Comparison of ENCODE assay signal across 16 cellular contexts in the genomic region with DNA sequence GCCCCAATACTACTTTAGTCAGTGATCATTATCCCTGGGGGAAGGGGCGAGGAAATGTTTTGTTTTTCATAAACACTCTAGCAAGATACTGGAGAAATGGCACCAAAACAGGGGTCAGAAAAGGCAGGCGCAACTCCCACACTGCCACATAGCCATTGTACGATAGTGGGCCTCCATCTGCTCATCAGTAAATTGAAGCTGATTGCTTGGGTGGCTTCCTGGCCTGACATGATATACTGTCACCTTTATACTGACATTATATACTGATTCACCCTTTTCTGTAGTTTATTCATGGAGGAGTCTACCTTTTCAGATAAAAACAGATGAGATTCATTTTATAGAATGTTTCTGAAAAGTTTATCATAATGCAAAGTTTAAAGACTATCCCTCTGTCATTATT.
"Had no signal": no experiment of that assay in that cellular context is flagged by ENCODE, and none has a peak within 500 bp of the region (broad histone marks: within the 10 kb centered on the region; RNA-seq: fewer than 3 reads in every experiment).

No MANE protein-coding gene starts in this region.

- H3K9me3 ChIP-seq: body of pancreas, colonic mucosa, left lung had no signal

- H3K27ac ChIP-seq: colonic mucosa, left lung, spleen had no signal

- H3K4me1 ChIP-seq: colonic mucosa, left lung, spleen had no signal

- ATAC-seq: body of pancreas; left lung; natural killer cell treated with Interleukin-12 subunit alpha and Interleukin-12 subunit beta and Interleukin-15 and Interleukin-18, amount 100 ng/mL, for 72 hours; stimulated activated memory B cell treated with anti-CD40 and anti-IgM and Interleukin-4, amounts not matched to agents 10 μg/mL and 1 μg/mL and 100 μg/mL, for 72 hours had no signal

- H3K36me3 ChIP-seq: colonic mucosa, left lung, spleen had no signal

- H3K27me3 ChIP-seq: body of pancreas, colonic mucosa, left lung, spleen had no signal

- DNase-seq: activated CD4-positive, alpha-beta T cell treated with anti-CD3 and anti-CD28 coated beads, Interleukin-2, amount 50 U/mL, for 4 hours; activated CD4-positive, CD25-positive, alpha-beta regulatory T cell treated with anti-CD3 and anti-CD28 coated beads, Interleukin-2, amount 50 U/mL, for 72 hours; activated naive CD4-positive, alpha-beta T cell; activated naive CD8-positive, alpha-beta T cell treated with anti-CD3 and anti-CD28 coated beads, Interleukin-2, amount 10 ng/mL, durations not matched to agents 7 days and 5 days; body of pancreas; colonic mucosa; endodermal cell; foreskin melanocyte; hypothalamus; islet precursor cell; left lung; nucleus accumbens; spleen; stimulated activated CD4-positive, alpha-beta T cell treated with anti-CD3 and anti-CD28 coated beads, Interleukin-4, amount 100 ng/mL, for 4 hours had no signal

- H3K4me3 ChIP-seq: body of pancreas, colonic mucosa, left lung, spleen had no signal
